In genomic region chr2:17084882-17085281, GRCh38 we compare ENCODE assay signal across 19 cellular contexts.
DNase-seq lines count a peak whose midpoint lies in the region; ATAC-seq and TF ChIP-seq lines count a peak whose summit lies in the region.
"Had no signal": no experiment of that assay in that cellular context is flagged by ENCODE, and none has a peak within 500 bp of the region (broad histone marks: within the 10 kb centered on the region; RNA-seq: fewer than 3 reads in every experiment).

No MANE protein-coding gene starts in this region.

- H3K9me3 ChIP-seq in SJCRH30 (replicated peaks) (no peaks in the 10 kb centered on the region; the same call in 1 of the 2 replicates), mesodermal cell (ENCODE audit: control insufficient read depth, low read length) (peaks cover 7% of the 10 kb centered on the region), upper lobe of right lung (no peaks in the 10 kb centered on the region)

- DNase-seq in AG04449 (ENCODE audit: low read depth, low spot score) (peak; percentile 19), SJCRH30 (peak in 1 of 2 experiments; percentile 22), astrocyte of the hippocampus (ENCODE audit: low read depth, low spot score) (peak; percentile 41), GM19238 (ENCODE audit: insufficient read length, low spot score) (no peak), upper lobe of right lung (no peak)
- DNase-seq: CD4-positive, CD25-positive, alpha-beta regulatory T cell; EL; GM23248; H9; HFFc6; Karpas-422; NCI-H1694; NCI-H2081; NCI-H446; NCI-H526; Right ventricle myocardium superior had no signal

- intact Hi-C loops in upper lobe of right lung (cut with DNase I): no loop called here

- H3K36me3 ChIP-seq in SJCRH30 (no peaks in the 10 kb centered on the region), mesodermal cell (ENCODE audit: control insufficient read depth, insufficient read depth, low read length) (no peaks in the 10 kb centered on the region), upper lobe of right lung (no peaks in the 10 kb centered on the region)

- H3K27ac ChIP-seq in SJCRH30: peak overlapping the region; percentile 65
- H3K27ac ChIP-seq in mesodermal cell (ENCODE audit: low read depth, low read length, severe bottlenecking): peak overlapping the region; percentile 70
- H3K27ac ChIP-seq in upper lobe of right lung: no peak overlapping the region
- H3K27ac ChIP-seq: GM23248 had no signal

- CTCF ChIA-PET in AG04449 (lab: Yijun Ruan, JAX): no interaction called here

- H3K27me3 ChIP-seq in SJCRH30 (no peaks in the 10 kb centered on the region), upper lobe of right lung (no peaks in the 10 kb centered on the region)

- POLR2A ChIA-PET in AG04449 (lab: Yijun Ruan, JAX): no interaction called here

- peaks cover 26% of the 10 kb centered on the region for H3K4me1 ChIP-seq in SJCRH30
- peaks cover 9% of the 10 kb centered on the region for H3K4me1 ChIP-seq in mesodermal cell (ENCODE audit: control insufficient read depth, insufficient read depth, low read length, poor library complexity, severe bottlenecking)
- H3K4me1 ChIP-seq in upper lobe of right lung: no peaks in the 10 kb centered on the region

- no peak overlapping the region for H3K4me3 ChIP-seq in AG04449 (ENCODE audit: low read depth, low read length)
- H3K4me3 ChIP-seq in SJCRH30: no peak overlapping the region
- no peak overlapping the region for H3K4me3 ChIP-seq in mesodermal cell (ENCODE audit: extremely low read depth, insufficient read depth, low read length, poor library complexity, severe bottlenecking)
- H3K4me3 ChIP-seq in upper lobe of right lung: no peak overlapping the region
- H3K4me3 ChIP-seq: GM23248 had no signal

- TF ChIP-seq CTCF in AG04449 (IDR thresholded peaks at IDR 0.05; ENCODE audit: insufficient read depth, low read length, missing control alignments) (no peak), upper lobe of right lung (IDR thresholded peaks at IDR 0.05) (no peak)

- ATAC-seq in GM18858 (IDR thresholded peaks at IDR 0.05; ENCODE audit: unreplicated experiment): no peak
- no peak for ATAC-seq in HG03460 (IDR thresholded peaks at IDR 0.05; ENCODE audit: unreplicated experiment)
- ATAC-seq in upper lobe of right lung: no peak

Comparison
In these comparisons a context has a peak if more than half of its experiments do, and no peak if none do; other contexts are left out.
1. DNase-seq: peak in AG04449 (single experiment) and astrocyte of the hippocampus (single experiment); none in GM19238 (single experiment) and upper lobe of right lung (single experiment).